Comparison of ENCODE assay signal across 27 cellular contexts in the genomic region with DNA sequence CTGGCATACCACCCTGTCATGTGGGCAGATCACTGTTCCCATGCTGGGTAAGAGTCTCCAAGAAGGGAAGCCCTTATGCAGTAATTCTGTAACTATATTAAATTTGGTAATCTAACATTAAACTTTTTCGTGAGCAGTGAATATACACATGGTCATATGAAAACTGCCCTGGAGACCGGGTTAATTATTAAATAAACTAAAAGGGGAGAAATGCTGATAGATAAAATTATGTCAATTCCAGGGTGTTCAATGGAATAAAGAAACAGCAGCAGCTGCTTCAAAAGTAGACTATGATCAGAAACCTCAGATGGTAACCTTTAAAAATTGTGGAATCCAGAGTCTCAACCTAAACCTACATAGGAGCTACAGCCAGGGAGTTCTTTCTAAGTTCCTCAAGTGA.
"Had no signal": no experiment of that assay in that cellular context is flagged by ENCODE, and none has a peak within 500 bp of the region (broad histone marks: within the 10 kb centered on the region; RNA-seq: fewer than 3 reads in every experiment).

No MANE protein-coding gene starts in this region.

- H3K27me3 Mint-ChIP-seq: naive thymus-derived CD8-positive, alpha-beta T cell; stimulated activated memory B cell treated with anti-CD40 and anti-IgM and Interleukin-4, amounts not matched to agents 10 μg/mL and 1 μg/mL and 100 μg/mL, for 72 hours; stimulated activated naive CD8-positive, alpha-beta T cell treated with anti-CD3 and anti-CD28 coated beads, Interleukin-15, amount 100 ng/mL, for 72 hours; type B pancreatic cell had no signal

- DNase-seq: hippocampal formation; kidney glomerular epithelial cell; left colon; left ventricle myocardium inferior; midbrain; naive thymus-derived CD8-positive, alpha-beta T cell; nucleus accumbens; pancreas; posterior cingulate gyrus; retina; right cardiac atrium; sigmoid colon; small intestine; spleen; stimulated activated CD4-positive, alpha-beta T cell treated with anti-CD3 and anti-CD28 coated beads, Interleukin-4, amount 100 ng/mL, for 4 hours; stimulated activated CD8-positive, alpha-beta memory T cell treated with anti-CD3 and anti-CD28 coated beads, Interleukin-4, amount 100 ng/mL, for 48 hours; stimulated activated naive CD4-positive, alpha-beta T cell treated with Interleukin-2 at 50 U/mL for 16 hours; stimulated activated naive CD8-positive, alpha-beta T cell treated with anti-CD3 and anti-CD28 coated beads, Interleukin-15, amount 100 ng/mL, for 72 hours; substantia nigra; uterus had no signal

- H3K36me3 ChIP-seq: left ventricle myocardium inferior, prostate gland, sigmoid colon, tibial nerve, uterus had no signal

- H3K27ac Mint-ChIP-seq: nephron; stimulated activated memory B cell treated with anti-CD40 and anti-IgM and Interleukin-4, amounts not matched to agents 10 μg/mL and 1 μg/mL and 100 μg/mL, for 72 hours; stimulated activated naive CD8-positive, alpha-beta T cell treated with anti-CD3 and anti-CD28 coated beads, Interleukin-15, amount 100 ng/mL, for 72 hours; type B pancreatic cell had no signal

- H3K9me3 Mint-ChIP-seq: naive thymus-derived CD8-positive, alpha-beta T cell; nephron; neural crest cell; stimulated activated memory B cell treated with anti-CD40 and anti-IgM and Interleukin-4, amounts not matched to agents 10 μg/mL and 1 μg/mL and 100 μg/mL, for 72 hours; stimulated activated naive CD8-positive, alpha-beta T cell treated with anti-CD3 and anti-CD28 coated beads, Interleukin-15, amount 100 ng/mL, for 72 hours; type B pancreatic cell had no signal

- H3K36me3 Mint-ChIP-seq: naive thymus-derived CD8-positive, alpha-beta T cell had no signal

- H3K4me3 Mint-ChIP-seq: naive thymus-derived CD8-positive, alpha-beta T cell; nephron; neural crest cell; stimulated activated memory B cell treated with anti-CD40 and anti-IgM and Interleukin-4, amounts not matched to agents 10 μg/mL and 1 μg/mL and 100 μg/mL, for 72 hours; stimulated activated naive CD8-positive, alpha-beta T cell treated with anti-CD3 and anti-CD28 coated beads, Interleukin-15, amount 100 ng/mL, for 72 hours; type B pancreatic cell had no signal

- H3K4me1 Mint-ChIP-seq: naive thymus-derived CD8-positive, alpha-beta T cell; neural crest cell; stimulated activated memory B cell treated with anti-CD40 and anti-IgM and Interleukin-4, amounts not matched to agents 10 μg/mL and 1 μg/mL and 100 μg/mL, for 72 hours; stimulated activated naive CD8-positive, alpha-beta T cell treated with anti-CD3 and anti-CD28 coated beads, Interleukin-15, amount 100 ng/mL, for 72 hours had no signal

- H3K9me3 ChIP-seq: left ventricle myocardium inferior, pancreas, prostate gland, sigmoid colon, spleen, tibial nerve, uterus had no signal

- H3K27ac ChIP-seq: left ventricle myocardium inferior, pancreas, prostate gland, sigmoid colon, spleen, tibial nerve, uterus had no signal

- H3K4me1 ChIP-seq: left ventricle myocardium inferior, prostate gland, spleen, tibial nerve, uterus had no signal

- H3K27me3 ChIP-seq: pancreas, sigmoid colon, spleen, tibial nerve, uterus had no signal

- ATAC-seq: left colon; naive thymus-derived CD8-positive, alpha-beta T cell; pancreas; right cardiac atrium; stimulated activated memory B cell treated with anti-CD40 and anti-IgM and Interleukin-4, amounts not matched to agents 10 μg/mL and 1 μg/mL and 100 μg/mL, for 72 hours; stimulated activated naive CD8-positive, alpha-beta T cell treated with anti-CD3 and anti-CD28 coated beads, Interleukin-15, amount 100 ng/mL, for 72 hours had no signal

- H3K4me3 ChIP-seq: left ventricle myocardium inferior, lung, pancreas, prostate gland, sigmoid colon, spleen, tibial nerve, uterus had no signal
